Comparison of ENCODE assay signal across 16 cellular contexts in genomic region chr6:5537132-5537531, GRCh38.
A peak's percentile ranks its signal among the peaks of the same experiment; 100 is the strongest.
DNase-seq lines count a peak whose midpoint lies in the region; ATAC-seq and TF ChIP-seq lines count a peak whose summit lies in the region.
"Had no signal": no experiment of that assay in that cellular context is flagged by ENCODE, and none has a peak within 500 bp of the region (broad histone marks: within the 10 kb centered on the region; RNA-seq: fewer than 3 reads in every experiment).

No MANE protein-coding gene starts in this region.

- H3K9me3 ChIP-seq in adipocyte (ENCODE audit: control insufficient read depth, low read length): no peaks in the 10 kb centered on the region
- H3K9me3 ChIP-seq in A673 (ENCODE audit: low read depth, low read length, poor library complexity, severe bottlenecking): no peaks in the 10 kb centered on the region
- H3K9me3 ChIP-seq: BLaER1 had no signal

- H3K36me3 Mint-ChIP-seq in activated CD4-positive, alpha-beta T cell treated with anti-CD3 and anti-CD28 coated beads, Interleukin-2, amount 10 ng/mL, durations not matched to agents 7 days and 5 days (ENCODE audit: low read depth): peaks cover 2% of the 10 kb centered on the region

- no peak overlapping the region for H3K4me3 Mint-ChIP-seq in activated CD4-positive, alpha-beta T cell treated with anti-CD3 and anti-CD28 coated beads, Interleukin-2, amount 10 ng/mL, durations not matched to agents 7 days and 5 days
- H3K4me3 Mint-ChIP-seq: CD14-positive monocyte; CD4-positive, alpha-beta memory T cell; H9 had no signal

- H3K4me1 ChIP-seq in adipocyte (ENCODE audit: control insufficient read depth, insufficient read depth, low read length): peaks cover 37% of the 10 kb centered on the region
- peaks cover 6% of the 10 kb centered on the region for H3K4me1 ChIP-seq in A673 (ENCODE audit: insufficient read depth, low read length, poor library complexity, severe bottlenecking)

- no TSS peak for BruUV-seq in A673 (replicated peaks; lab: Mats Ljungman, UMichigan)

- H3K9me3 Mint-ChIP-seq in activated CD4-positive, alpha-beta T cell treated with anti-CD3 and anti-CD28 coated beads, Interleukin-2, amount 10 ng/mL, durations not matched to agents 7 days and 5 days: no peaks in the 10 kb centered on the region
- H3K9me3 Mint-ChIP-seq: H9 had no signal

- no peak for ATAC-seq in HG03045 (IDR thresholded peaks at IDR 0.05; ENCODE audit: unreplicated experiment)

- intact Hi-C loops in A673 (cut with micrococcal nuclease; ENCODE audit: unreplicated experiment): no loop called here

- peak overlapping the region; percentile 76 for H3K9ac ChIP-seq in adipocyte (ENCODE audit: low read length)
- H3K9ac ChIP-seq: BLaER1 had no signal

- CTCF ChIA-PET in activated CD4-positive, alpha-beta T cell treated with anti-CD3 and anti-CD28 coated beads, Interleukin-2, amount 10 ng/mL, durations not matched to agents 7 days and 5 days (lab: Charles Lee): interaction anchor here (1.4 kb wide), 1 partner anchor 12 kb away, joined by 5 read pairs; no protein-coding TSS in a partner anchor
- CTCF ChIA-PET in A673 (lab: Charles Lee): no interaction called here

- no peak overlapping the region for H3K27ac ChIP-seq in A673 (ENCODE audit: low read depth, low read length, poor library complexity, severe bottlenecking)
- H3K27ac ChIP-seq: BLaER1 had no signal

- POLR2A ChIA-PET in activated CD4-positive, alpha-beta T cell treated with anti-CD3 and anti-CD28 coated beads, Interleukin-2, amount 10 ng/mL, durations not matched to agents 7 days and 5 days (lab: Charles Lee): no interaction called here
- POLR2A ChIA-PET in A673 (lab: Charles Lee; ENCODE audit: low non-redundant PET): no interaction called here

- TF ChIP-seq CTCF in AG10803 (conservative IDR thresholded peaks at IDR 0.05; ENCODE audit: low read length) (no peak), A673 (conservative IDR thresholded peaks at IDR 0.05; ENCODE audit: low read depth, low read length) (no peak)

- peak overlapping the region; percentile 58 for H3K27ac Mint-ChIP-seq in activated CD4-positive, alpha-beta T cell treated with anti-CD3 and anti-CD28 coated beads, Interleukin-2, amount 10 ng/mL, durations not matched to agents 7 days and 5 days

- H3K4me1 Mint-ChIP-seq in activated CD4-positive, alpha-beta T cell treated with anti-CD3 and anti-CD28 coated beads, Interleukin-2, amount 10 ng/mL, durations not matched to agents 7 days and 5 days: no peaks in the 10 kb centered on the region

- H3K36me3 ChIP-seq in adipocyte (ENCODE audit: control insufficient read depth, insufficient read depth, low read length, severe bottlenecking) (no peaks in the 10 kb centered on the region), A673 (ENCODE audit: insufficient read depth, low read length, poor library complexity, severe bottlenecking) (no peaks in the 10 kb centered on the region)
- H3K36me3 ChIP-seq: BLaER1 had no signal

- no peaks in the 10 kb centered on the region for H3K27me3 Mint-ChIP-seq in activated CD4-positive, alpha-beta T cell treated with anti-CD3 and anti-CD28 coated beads, Interleukin-2, amount 10 ng/mL, durations not matched to agents 7 days and 5 days
- H3K27me3 Mint-ChIP-seq: CD4-positive, alpha-beta memory T cell had no signal

- DNase-seq in activated CD4-positive, alpha-beta T cell treated with anti-CD3 and anti-CD28 coated beads, Interleukin-2, amount 10 ng/mL, durations not matched to agents 7 days and 5 days: no peak
- DNase-seq in activated CD4-positive, alpha-beta T cell treated with anti-CD3 and anti-CD28 coated beads, Interleukin-2, amount 50 U/mL, for 1 hour: no peak
- DNase-seq in AG10803 (ENCODE audit: low read depth) (peak; percentile 4), EH (ENCODE audit: low read depth) (peak; percentile 16), adipocyte (ENCODE audit: low read depth) (no peak), A673 (ENCODE audit: low spot score) (no peak), RKO (ENCODE audit: low spot score) (no peak)
- DNase-seq: ACHN; CD4-positive, alpha-beta memory T cell; DMS153; DMS79; GF-D8; H9 had no signal

- H3K27me3 ChIP-seq in adipocyte (replicated peaks; ENCODE audit: control insufficient read depth, insufficient read depth, low read length) (no peaks in the 10 kb centered on the region), A673 (replicated peaks; ENCODE audit: insufficient read depth, low read depth, low read length, poor library complexity) (no peaks in the 10 kb centered on the region)
- H3K27me3 ChIP-seq: BLaER1 had no signal

- H3K4me3 ChIP-seq in AG10803 (ENCODE audit: low read length): no peak overlapping the region
- H3K4me3 ChIP-seq in adipocyte (ENCODE audit: low read length): peak overlapping the region; percentile 53
- no peak overlapping the region for H3K4me3 ChIP-seq in A673 (ENCODE audit: low read depth, low read length, poor library complexity, severe bottlenecking)
- H3K4me3 ChIP-seq: BLaER1 had no signal

Comparison
In these comparisons a context has a peak if more than half of its experiments do, and no peak if none do; other contexts are left out.
1. DNase-seq: peak in AG10803 (single experiment) and EH (single experiment); none in activated CD4-positive, alpha-beta T cell treated with anti-CD3 and anti-CD28 coated beads, Interleukin-2, amount 10 ng/mL, durations not matched to agents 7 days and 5 days (single experiment), activated CD4-positive, alpha-beta T cell treated with anti-CD3 and anti-CD28 coated beads, Interleukin-2, amount 50 U/mL, for 1 hour (single experiment), adipocyte (single experiment), A673 (single experiment) and RKO (single experiment).